In genomic region chr1:46411601-46412341, GRCh38 we compare ENCODE assay signal across 12 cellular contexts. TPM values are rescaled to one million over a fixed set of nuclear protein-coding genes. Genes with fewer than 3 reads are reported as not detected.
DNase-seq lines count a peak whose midpoint lies in the region; TF ChIP-seq lines count a peak whose summit lies in the region.
"Had no signal": no experiment of that assay in that cellular context is flagged by ENCODE, and none has a peak within 500 bp of the region (broad histone marks: within the 10 kb centered on the region; RNA-seq: fewer than 3 reads in every experiment).

No MANE protein-coding gene starts in this region.

- H3K27ac Mint-ChIP-seq in brain (peak overlapping the region in 1 of 5 experiments; percentile 76), nephron (no peak overlapping the region)

- H3K27me3 ChIP-seq in colonic mucosa = no peaks in the 10 kb centered on the region
- H3K27me3 ChIP-seq: gastrocnemius medialis, uterus had no signal

- H3K36me3 Mint-ChIP-seq in brain = peaks cover 4% of the 10 kb centered on the region
- peaks cover 6% of the 10 kb centered on the region for H3K36me3 Mint-ChIP-seq in nephron (ENCODE audit: low read depth)

- H3K4me3 Mint-ChIP-seq in brain = no peak overlapping the region
- H3K4me3 Mint-ChIP-seq in nephron = no peak overlapping the region

- peaks cover 22% of the 10 kb centered on the region for H3K4me1 Mint-ChIP-seq in brain
- H3K4me1 Mint-ChIP-seq in nephron = peaks cover 9% of the 10 kb centered on the region

- DNase-seq in activated CD4-positive, alpha-beta T cell treated with anti-CD3 and anti-CD28 coated beads for 48 hours = peak; percentile 53
- DNase-seq in activated CD4-positive, alpha-beta T cell treated with anti-CD3 and anti-CD28 coated beads, Interleukin-2, amount 50 U/mL, for 1 hour = no peak
- DNase-seq in HuH-7 (ENCODE audit: low spot score) = peak; percentile 60
- DNase-seq in effector CD8-positive, alpha-beta T cell (lab: John Stamatoyannopoulos, UW) = no peak
- no peak for DNase-seq in NCI-H187 treated with DMSO at 0.1 percent for 48 hours (lab: John Stamatoyannopoulos, UW)
- no peak for DNase-seq in colonic mucosa
- DNase-seq: anterior cingulate cortex, gastrocnemius medialis, NCI-H774, uterus had no signal

- H3K27ac ChIP-seq in colonic mucosa = no peak overlapping the region
- H3K27ac ChIP-seq: gastrocnemius medialis, uterus had no signal

- H3K27me3 Mint-ChIP-seq in brain (peaks cover 2% of the 10 kb centered on the region), nephron (ENCODE audit: low read depth) (peaks cover 9% of the 10 kb centered on the region)

- H3K4me1 ChIP-seq in colonic mucosa = no peaks in the 10 kb centered on the region
- H3K4me1 ChIP-seq: uterus had no signal

- intact Hi-C loops in colonic mucosa (cut with DNase I) = no loop called here

- H3K9ac ChIP-seq in colonic mucosa (ENCODE audit: low read depth in 2 of 2, low read length in 2 of 2) = no peak overlapping the region

- TF ChIP-seq CTCF in brain (conservative IDR thresholded peaks at IDR 0.05) = peak; percentile 9 to 50
- peak in 2 of 3 experiments; percentile 16 to 32 for TF ChIP-seq CTCF in nephron (IDR thresholded peaks at IDR 0.05; ENCODE audit: unreplicated experiment in 3 of 3)
- no peak for TF ChIP-seq CTCF in colonic mucosa (IDR thresholded peaks at IDR 0.05)

- H3K9me3 Mint-ChIP-seq in brain (no peaks in the 10 kb centered on the region), nephron (no peaks in the 10 kb centered on the region)

- H3K36me3 ChIP-seq in colonic mucosa = no peaks in the 10 kb centered on the region
- H3K36me3 ChIP-seq: gastrocnemius medialis, uterus had no signal

- no peak overlapping the region for H3K4me3 ChIP-seq in colonic mucosa
- H3K4me3 ChIP-seq: gastrocnemius medialis, uterus had no signal

- no peaks in the 10 kb centered on the region for H3K9me3 ChIP-seq in colonic mucosa
- H3K9me3 ChIP-seq: gastrocnemius medialis, uterus had no signal

RNA-seq across cellular contexts. Expression of gene FAAH, which starts 17.7 kb away (rescaled TPM):
- 25.0 TPM for polyA plus RNA-seq in brain (ENCODE audit: insufficient read depth, low read depth, low replicate concordance)
- 100 to 1,000 TPM in 1 of 2 donors, 10 to 100 TPM in 1; 70.0 to 117 TPM for total RNA-seq in colonic mucosa

Comparison
In these comparisons a context has a peak if more than half of its experiments do, and no peak if none do; other contexts are left out.
1. DNase-seq: peak in activated CD4-positive, alpha-beta T cell treated with anti-CD3 and anti-CD28 coated beads for 48 hours (single experiment) and HuH-7 (single experiment); none in activated CD4-positive, alpha-beta T cell treated with anti-CD3 and anti-CD28 coated beads, Interleukin-2, amount 50 U/mL, for 1 hour (single experiment), effector CD8-positive, alpha-beta T cell (single experiment), NCI-H187 treated with DMSO at 0.1 percent for 48 hours (single experiment) and colonic mucosa (single experiment).